ENCODE assay signal across 1 cellular context in genomic region chr6:80728830-80729229, GRCh38.
A peak's percentile ranks its signal among the peaks of the same experiment; 100 is the strongest.
TF ChIP-seq lines count a peak whose summit lies in the region.

No MANE protein-coding gene starts in this region.

TF ChIP-seq in IMR-90, 13 proteins besides CTCF, POLR2A, EP300 and RAD21 (continued from another document):
- TF ChIP-seq, protein P1, sequence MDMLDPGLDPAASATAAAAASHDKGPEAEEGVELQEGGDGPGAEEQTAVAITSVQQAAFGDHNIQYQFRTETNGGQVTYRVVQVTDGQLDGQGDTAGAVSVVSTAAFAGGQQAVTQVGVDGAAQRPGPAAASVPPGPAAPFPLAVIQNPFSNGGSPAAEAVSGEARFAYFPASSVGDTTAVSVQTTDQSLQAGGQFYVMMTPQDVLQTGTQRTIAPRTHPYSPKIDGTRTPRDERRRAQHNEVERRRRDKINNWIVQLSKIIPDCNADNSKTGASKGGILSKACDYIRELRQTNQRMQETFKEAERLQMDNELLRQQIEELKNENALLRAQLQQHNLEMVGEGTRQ (IDR thresholded peaks at IDR 0.05; ENCODE audit: low read depth, low read length), result peak; percentile 32; the same call in 1 of the 2 replicates
